23 cellular contexts compared by ENCODE assay signal in genomic region chr13:74346960-74347359, GRCh38.
DNase-seq lines count a peak whose midpoint lies in the region; ATAC-seq and TF ChIP-seq lines count a peak whose summit lies in the region.
"Had no signal": no experiment of that assay in that cellular context is flagged by ENCODE, and none has a peak within 500 bp of the region (broad histone marks: within the 10 kb centered on the region; RNA-seq: fewer than 3 reads in every experiment).

No MANE protein-coding gene starts in this region.

- peaks cover 8% of the 10 kb centered on the region for H3K9me3 Mint-ChIP-seq in endodermal cell

- intact Hi-C loops in lower lobe of right lung (cut with DNase I) = no loop called here

- H3K27me3 ChIP-seq in endodermal cell (ENCODE audit: control insufficient read depth, insufficient read depth, low read length, poor library complexity, severe bottlenecking) = no peaks in the 10 kb centered on the region
- H3K27me3 ChIP-seq in osteoblast (ENCODE audit: insufficient read depth, low read length) = no peaks in the 10 kb centered on the region
- H3K27me3 ChIP-seq in lower lobe of right lung (ENCODE audit: low read depth) = no peaks in the 10 kb centered on the region
- H3K27me3 ChIP-seq: BLaER1 treated with 17β-estradiol and CSF1 and Interleukin-3, amounts not matched to agents 10 nM and 100 nM had no signal

- H3K27ac Mint-ChIP-seq in endodermal cell = no peak overlapping the region
- H3K27ac Mint-ChIP-seq: CD4-positive, alpha-beta memory T cell; HFFc6 had no signal

- H3K4me3 ChIP-seq in endodermal cell (ENCODE audit: low read length) (no peak overlapping the region), osteoblast (ENCODE audit: insufficient read depth, low read length) (peak overlapping the region; percentile 33), lower lobe of right lung (no peak overlapping the region)
- H3K4me3 ChIP-seq: BLaER1 treated with 17β-estradiol and CSF1 and Interleukin-3, amounts not matched to agents 10 nM and 100 nM; SK-N-MC had no signal

- no peaks in the 10 kb centered on the region for H3K79me2 ChIP-seq in osteoblast (ENCODE audit: insufficient read depth, low read length)

- H3K27ac ChIP-seq in endodermal cell (ENCODE audit: low read depth, low read length) (no peak overlapping the region), osteoblast (ENCODE audit: low read depth, low read length) (no peak overlapping the region), lower lobe of right lung (no peak overlapping the region)
- H3K27ac ChIP-seq: 22Rv1; BLaER1 treated with 17β-estradiol and CSF1 and Interleukin-3, amounts not matched to agents 10 nM and 100 nM; RWPE1; SK-N-MC had no signal

- peaks cover 4% of the 10 kb centered on the region for H3K4me1 Mint-ChIP-seq in endodermal cell

- no peaks in the 10 kb centered on the region for H3K36me3 ChIP-seq in endodermal cell (ENCODE audit: control insufficient read depth, insufficient read depth, low read length)
- no peaks in the 10 kb centered on the region for H3K36me3 ChIP-seq in osteoblast (ENCODE audit: insufficient read depth, low read length)
- no peaks in the 10 kb centered on the region for H3K36me3 ChIP-seq in lower lobe of right lung
- H3K36me3 ChIP-seq: BLaER1 treated with 17β-estradiol and CSF1 and Interleukin-3, amounts not matched to agents 10 nM and 100 nM had no signal

- H3K9me3 ChIP-seq in endodermal cell (ENCODE audit: control insufficient read depth, low read length) (no peaks in the 10 kb centered on the region), osteoblast (ENCODE audit: low read depth, low read length) (no peaks in the 10 kb centered on the region), lower lobe of right lung (no peaks in the 10 kb centered on the region)

- no peak overlapping the region for H3K9ac ChIP-seq in endodermal cell (ENCODE audit: extremely low read depth, low read length, poor library complexity, severe bottlenecking)
- H3K9ac ChIP-seq: BLaER1 treated with 17β-estradiol and CSF1 and Interleukin-3, amounts not matched to agents 10 nM and 100 nM had no signal

- H3K4me3 Mint-ChIP-seq in endodermal cell = no peak overlapping the region
- H3K4me3 Mint-ChIP-seq: CD4-positive, alpha-beta memory T cell; HFFc6 had no signal

- DNase-seq in NCI-H1417 (lab: John Stamatoyannopoulos, UW) (peak in 2 of 3 experiments; percentile 28 to 37), NCI-H1417 treated with DMSO at 0.1 percent for 48 hours (lab: John Stamatoyannopoulos, UW) (no peak), NCI-H82 (lab: John Stamatoyannopoulos, UW) (peak; percentile 47), endodermal cell (peak; percentile 79), osteoblast (ENCODE audit: insufficient read length, low spot score, missing footprints) (no peak), LoVo (ENCODE audit: low spot score) (no peak), lower lobe of right lung (no peak)
- DNase-seq: ACHN; CD4-positive, alpha-beta memory T cell; GF-D8; H7; HFFc6; Karpas-422; NCI-H1436 treated with DMSO at 0.1 percent for 48 hours; NCI-H2029 treated with DMSO at 0.1 percent for 48 hours; NCI-H69; SHP77 treated with DMSO at 0.1 percent for 48 hours; SW 1271 had no signal

- H4K20me1 ChIP-seq in osteoblast (ENCODE audit: insufficient read depth, low read length) = no peaks in the 10 kb centered on the region
- H4K20me1 ChIP-seq: BLaER1 treated with 17β-estradiol and CSF1 and Interleukin-3, amounts not matched to agents 10 nM and 100 nM had no signal

- TF ChIP-seq CTCF in endodermal cell (conservative IDR thresholded peaks at IDR 0.05) (no peak), osteoblast (IDR thresholded peaks at IDR 0.05; ENCODE audit: extremely low read depth, low read depth, low read length) (no peak), lower lobe of right lung (IDR thresholded peaks at IDR 0.05) (no peak)

- H3K36me3 Mint-ChIP-seq in endodermal cell (ENCODE audit: low read depth) = no peaks in the 10 kb centered on the region

- H3K4me2 ChIP-seq in osteoblast (ENCODE audit: insufficient read depth, low read length) = peak overlapping the region; percentile 36
- H3K4me2 ChIP-seq: BLaER1 treated with 17β-estradiol and CSF1 and Interleukin-3, amounts not matched to agents 10 nM and 100 nM had no signal

- ATAC-seq in lower lobe of right lung = no peak
- ATAC-seq in GM21825 (IDR thresholded peaks at IDR 0.05; ENCODE audit: unreplicated experiment) = no peak

- H3K4me1 ChIP-seq in endodermal cell (ENCODE audit: control insufficient read depth, insufficient read depth, low read length) (peaks cover 4% of the 10 kb centered on the region), osteoblast (ENCODE audit: insufficient read depth, low read length) (no peaks in the 10 kb centered on the region), lower lobe of right lung (no peaks in the 10 kb centered on the region)
- H3K4me1 ChIP-seq: BLaER1 treated with 17β-estradiol and CSF1 and Interleukin-3, amounts not matched to agents 10 nM and 100 nM had no signal

- peak overlapping the region; percentile 82 for H2AFZ ChIP-seq in osteoblast (ENCODE audit: low read length)

- no peaks in the 10 kb centered on the region for H3K27me3 Mint-ChIP-seq in endodermal cell (ENCODE audit: insufficient read depth)
- H3K27me3 Mint-ChIP-seq: CD4-positive, alpha-beta memory T cell had no signal

- WGBS in endodermal cell (ENCODE audit: insufficient coverage in 1 of 2, insufficient read length in 1 of 2), 2 experiments = 63% methylated on average over 5 of the region's 5 CpGs

Comparison
In these comparisons a context has a peak if more than half of its experiments do, and no peak if none do; other contexts are left out.
1. DNase-seq: peak in NCI-H1417 (2 of 3), NCI-H82 (single experiment) and endodermal cell (single experiment); none in NCI-H1417 treated with DMSO at 0.1 percent for 48 hours (single experiment), osteoblast (single experiment), LoVo (single experiment) and lower lobe of right lung (single experiment).